2 cellular contexts compared by ENCODE assay signal in the genomic region with DNA sequence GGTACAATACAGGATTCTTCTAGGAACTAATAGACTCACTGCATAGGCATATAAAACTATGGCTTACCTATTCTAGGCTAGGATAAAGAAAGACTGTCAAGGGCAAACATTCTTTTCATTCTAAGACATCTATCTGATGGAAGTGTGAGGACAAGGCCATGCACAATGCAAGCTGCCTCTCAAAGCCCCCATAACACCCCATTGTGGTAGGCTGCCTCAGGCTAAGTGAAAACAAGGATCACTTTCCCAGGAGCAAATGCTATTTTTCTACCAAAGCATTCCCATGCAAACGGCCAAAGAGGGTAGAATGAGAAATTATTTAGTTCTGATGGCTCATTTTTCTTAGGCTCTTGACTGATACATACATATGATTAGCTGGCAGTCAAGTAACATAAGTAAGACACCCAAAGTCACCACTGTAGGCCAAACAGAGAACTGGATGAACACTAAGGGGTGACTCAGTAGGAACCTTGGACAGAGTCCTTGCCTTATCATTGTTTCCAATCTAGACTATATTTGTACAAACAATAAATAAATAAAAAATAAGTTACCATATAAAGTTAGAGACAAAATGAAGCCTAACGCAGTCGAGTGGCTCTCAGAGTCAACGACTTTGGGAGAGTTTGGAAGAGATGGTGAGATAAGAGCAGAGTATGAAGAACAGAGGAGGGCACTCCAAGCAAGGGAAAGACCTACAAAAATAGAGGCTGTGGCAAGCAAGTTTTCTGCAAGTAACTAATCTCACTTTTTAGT.
TF ChIP-seq lines count a peak whose summit lies in the region.

No MANE protein-coding gene starts in this region.

TF ChIP-seq in IMR-90, 13 proteins besides CTCF, POLR2A, EP300 and RAD21:
- TF ChIP-seq SMC3 (IDR thresholded peaks at IDR 0.05; ENCODE audit: low read depth, low read length), result no peak
- no peak for TF ChIP-seq MXI1 (IDR thresholded peaks at IDR 0.05; ENCODE audit: borderline replicate concordance, low read depth, low read length)
- TF ChIP-seq RCOR1 (IDR thresholded peaks at IDR 0.05; ENCODE audit: insufficient replicate concordance, low read length), result no peak
- no peak for TF ChIP-seq FOS (IDR thresholded peaks at IDR 0.05; ENCODE audit: low read depth, low read length)
- TF ChIP-seq NFE2L2 (IDR thresholded peaks at IDR 0.05; ENCODE audit: low read depth, low read length), result no peak
- TF ChIP-seq CHD1 (IDR thresholded peaks at IDR 0.05; ENCODE audit: low read depth, low read length), result no peak
- TF ChIP-seq, protein P1, sequence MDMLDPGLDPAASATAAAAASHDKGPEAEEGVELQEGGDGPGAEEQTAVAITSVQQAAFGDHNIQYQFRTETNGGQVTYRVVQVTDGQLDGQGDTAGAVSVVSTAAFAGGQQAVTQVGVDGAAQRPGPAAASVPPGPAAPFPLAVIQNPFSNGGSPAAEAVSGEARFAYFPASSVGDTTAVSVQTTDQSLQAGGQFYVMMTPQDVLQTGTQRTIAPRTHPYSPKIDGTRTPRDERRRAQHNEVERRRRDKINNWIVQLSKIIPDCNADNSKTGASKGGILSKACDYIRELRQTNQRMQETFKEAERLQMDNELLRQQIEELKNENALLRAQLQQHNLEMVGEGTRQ (IDR thresholded peaks at IDR 0.05; ENCODE audit: low read depth, low read length), result no peak
- TF ChIP-seq BHLHE40 (IDR thresholded peaks at IDR 0.05; ENCODE audit: low read depth, low read length), result no peak
- TF ChIP-seq, protein P2, sequence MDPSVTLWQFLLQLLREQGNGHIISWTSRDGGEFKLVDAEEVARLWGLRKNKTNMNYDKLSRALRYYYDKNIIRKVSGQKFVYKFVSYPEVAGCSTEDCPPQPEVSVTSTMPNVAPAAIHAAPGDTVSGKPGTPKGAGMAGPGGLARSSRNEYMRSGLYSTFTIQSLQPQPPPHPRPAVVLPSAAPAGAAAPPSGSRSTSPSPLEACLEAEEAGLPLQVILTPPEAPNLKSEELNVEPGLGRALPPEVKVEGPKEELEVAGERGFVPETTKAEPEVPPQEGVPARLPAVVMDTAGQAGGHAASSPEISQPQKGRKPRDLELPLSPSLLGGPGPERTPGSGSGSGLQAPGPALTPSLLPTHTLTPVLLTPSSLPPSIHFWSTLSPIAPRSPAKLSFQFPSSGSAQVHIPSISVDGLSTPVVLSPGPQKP (IDR thresholded peaks at IDR 0.05; ENCODE audit: borderline replicate concordance, low read depth, low read length), result no peak
- TF ChIP-seq CEBPB (IDR thresholded peaks at IDR 0.05; ENCODE audit: low read depth, low read length), result no peak
- no peak for TF ChIP-seq RFX5 (IDR thresholded peaks at IDR 0.05; ENCODE audit: low read depth, low read length)
- no peak for TF ChIP-seq MAZ (IDR thresholded peaks at IDR 0.05; ENCODE audit: borderline replicate concordance, low read depth, low read length)
- no peak for TF ChIP-seq MAFK (IDR thresholded peaks at IDR 0.05; ENCODE audit: low read depth, low read length)

TF ChIP-seq in K562, 482 proteins besides CTCF, POLR2A, EP300 and RAD21:
- TF ChIP-seq MIER1 (IDR thresholded peaks at IDR 0.05; ENCODE audit: low read depth), result peak; percentile 49; the same call in 1 of the 2 replicates
- peak; percentile 41; the same call in 1 of the 2 replicates for TF ChIP-seq EHMT2 (IDR thresholded peaks at IDR 0.05)
- peak; percentile 69 for TF ChIP-seq GATA2 (CRISPR knock-in tag; IDR thresholded peaks at IDR 0.05)
- TF ChIP-seq, protein P3, sequence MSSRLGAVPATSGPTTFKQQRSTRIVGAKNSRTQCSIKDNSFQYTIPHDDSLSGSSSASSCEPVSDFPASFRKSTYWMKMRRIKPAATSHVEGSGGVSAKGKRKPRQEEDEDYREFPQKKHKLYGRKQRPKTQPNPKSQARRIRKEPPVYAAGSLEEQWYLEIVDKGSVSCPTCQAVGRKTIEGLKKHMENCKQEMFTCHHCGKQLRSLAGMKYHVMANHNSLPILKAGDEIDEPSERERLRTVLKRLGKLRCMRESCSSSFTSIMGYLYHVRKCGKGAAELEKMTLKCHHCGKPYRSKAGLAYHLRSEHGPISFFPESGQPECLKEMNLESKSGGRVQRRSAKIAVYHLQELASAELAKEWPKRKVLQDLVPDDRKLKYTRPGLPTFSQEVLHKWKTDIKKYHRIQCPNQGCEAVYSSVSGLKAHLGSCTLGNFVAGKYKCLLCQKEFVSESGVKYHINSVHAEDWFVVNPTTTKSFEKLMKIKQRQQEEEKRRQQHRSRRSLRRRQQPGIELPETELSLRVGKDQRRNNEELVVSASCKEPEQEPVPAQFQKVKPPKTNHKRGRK (tag; IDR thresholded peaks at IDR 0.05), result no peak
